In genomic region chr11:43953521-43953920, GRCh38 we compare ENCODE assay signal across 2 cellular contexts.
TF ChIP-seq lines count a peak whose summit lies in the region.

No MANE protein-coding gene starts in this region.

TF ChIP-seq in GM23338, 12 proteins besides CTCF, POLR2A, EP300 and RAD21 (continued from another document):
- TF ChIP-seq REST (IDR thresholded peaks at IDR 0.05; ENCODE audit: unreplicated experiment): no peak

TF ChIP-seq in WTC11, 78 proteins besides CTCF, POLR2A, EP300 and RAD21:
- TF ChIP-seq AR (CRISPR knock-in tag; IDR thresholded peaks at IDR 0.05): no peak
- TF ChIP-seq NFE2L1 (CRISPR knock-in tag; IDR thresholded peaks at IDR 0.05): no peak
- TF ChIP-seq ZBTB21 (CRISPR knock-in tag; IDR thresholded peaks at IDR 0.05; ENCODE audit: borderline replicate concordance): no peak
- TF ChIP-seq NR3C1 (CRISPR knock-in tag; conservative IDR thresholded peaks at IDR 0.05; ENCODE audit: low read depth): no peak
- no peak for TF ChIP-seq HMGXB4 (CRISPR knock-in tag; IDR thresholded peaks at IDR 0.05)
- TF ChIP-seq ARID4B (CRISPR knock-in tag; IDR thresholded peaks at IDR 0.05; ENCODE audit: borderline replicate concordance): no peak
TF ChIP-seq in WTC11: peak in this region for 0.
